In the genomic region with DNA sequence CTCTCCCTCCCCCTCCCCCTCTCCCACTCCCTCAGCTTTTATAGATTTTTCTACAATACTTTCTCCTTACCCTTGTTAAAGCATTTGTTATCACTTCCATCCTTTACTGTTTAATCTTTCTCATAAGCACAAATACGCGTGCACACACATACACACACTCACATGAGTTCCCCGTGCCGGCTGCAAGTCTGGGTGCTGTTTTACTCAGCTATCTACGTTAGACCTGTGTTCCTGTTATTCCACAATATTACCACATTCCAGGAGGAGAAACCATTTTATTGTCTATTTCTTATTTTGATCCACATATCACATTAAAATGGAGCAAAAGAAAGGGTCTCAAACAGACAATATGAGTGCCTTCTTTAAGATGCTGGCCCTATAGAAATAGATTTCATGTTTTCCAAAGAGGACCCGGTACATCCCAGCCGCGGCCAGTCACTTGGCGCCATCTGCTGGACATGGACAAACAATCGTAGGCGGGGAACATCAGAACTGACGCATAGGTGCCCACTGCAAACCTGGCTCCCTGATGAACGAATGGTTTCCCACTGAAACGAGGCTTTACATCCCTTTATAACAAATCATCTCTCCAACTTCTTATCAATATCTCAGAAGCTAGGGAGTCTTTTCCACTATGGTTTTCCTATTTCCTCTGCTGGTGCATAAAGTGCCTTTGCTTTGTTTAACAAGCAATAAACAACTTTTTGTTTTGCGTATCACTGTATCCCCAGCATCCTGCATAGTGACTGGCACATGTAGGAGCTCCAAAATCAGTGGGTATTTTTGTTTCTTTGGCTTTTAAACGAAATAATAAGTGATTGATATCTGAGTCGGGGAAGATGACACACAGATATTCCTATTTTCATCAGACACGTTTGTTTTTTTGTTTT, we compare ENCODE assay signal across 1 cellular context.
A peak's percentile ranks its signal among the peaks of the same experiment; 100 is the strongest.
TF ChIP-seq lines count a peak whose summit lies in the region.

No MANE protein-coding gene starts in this region.

TF ChIP-seq in GM12878, 131 proteins besides CTCF, POLR2A, EP300 and RAD21 (continued from another document):
- TF ChIP-seq, protein P1, sequence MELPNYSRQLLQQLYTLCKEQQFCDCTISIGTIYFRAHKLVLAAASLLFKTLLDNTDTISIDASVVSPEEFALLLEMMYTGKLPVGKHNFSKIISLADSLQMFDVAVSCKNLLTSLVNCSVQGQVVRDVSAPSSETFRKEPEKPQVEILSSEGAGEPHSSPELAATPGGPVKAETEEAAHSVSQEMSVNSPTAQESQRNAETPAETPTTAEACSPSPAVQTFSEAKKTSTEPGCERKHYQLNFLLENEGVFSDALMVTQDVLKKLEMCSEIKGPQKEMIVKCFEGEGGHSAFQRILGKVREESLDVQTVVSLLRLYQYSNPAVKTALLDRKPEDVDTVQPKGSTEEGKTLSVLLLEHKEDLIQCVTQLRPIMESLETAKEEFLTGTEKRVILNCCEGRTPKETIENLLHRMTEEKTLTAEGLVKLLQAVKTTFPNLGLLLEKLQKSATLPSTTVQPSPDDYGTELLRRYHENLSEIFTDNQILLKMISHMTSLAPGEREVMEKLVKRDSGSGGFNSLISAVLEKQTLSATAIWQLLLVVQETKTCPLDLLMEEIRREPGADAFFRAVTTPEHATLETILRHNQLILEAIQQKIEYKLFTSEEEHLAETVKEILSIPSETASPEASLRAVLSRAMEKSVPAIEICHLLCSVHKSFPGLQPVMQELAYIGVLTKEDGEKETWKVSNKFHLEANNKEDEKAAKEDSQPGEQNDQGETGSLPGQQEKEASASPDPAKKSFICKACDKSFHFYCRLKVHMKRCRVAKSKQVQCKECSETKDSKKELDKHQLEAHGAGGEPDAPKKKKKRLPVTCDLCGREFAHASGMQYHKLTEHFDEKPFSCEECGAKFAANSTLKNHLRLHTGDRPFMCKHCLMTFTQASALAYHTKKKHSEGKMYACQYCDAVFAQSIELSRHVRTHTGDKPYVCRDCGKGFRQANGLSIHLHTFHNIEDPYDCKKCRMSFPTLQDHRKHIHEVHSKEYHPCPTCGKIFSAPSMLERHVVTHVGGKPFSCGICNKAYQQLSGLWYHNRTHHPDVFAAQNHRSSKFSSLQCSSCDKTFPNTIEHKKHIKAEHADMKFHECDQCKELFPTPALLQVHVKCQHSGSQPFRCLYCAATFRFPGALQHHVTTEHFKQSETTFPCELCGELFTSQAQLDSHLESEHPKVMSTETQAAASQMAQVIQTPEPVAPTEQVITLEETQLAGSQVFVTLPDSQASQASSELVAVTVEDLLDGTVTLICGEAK (IDR thresholded peaks at IDR 0.05; ENCODE audit: borderline replicate concordance), result no peak
- TF ChIP-seq MYB (IDR thresholded peaks at IDR 0.05; ENCODE audit: borderline replicate concordance, low read depth, low read length) (no peak), SMC3 (IDR thresholded peaks at IDR 0.05; ENCODE audit: borderline replicate concordance, low read length) (peak; percentile 58), YY1 (IDR thresholded peaks at IDR 0.05; ENCODE audit: low read depth, low read length) (peak; percentile 60)
TF ChIP-seq in GM12878: peak in this region for 4.
